In the genomic region with DNA sequence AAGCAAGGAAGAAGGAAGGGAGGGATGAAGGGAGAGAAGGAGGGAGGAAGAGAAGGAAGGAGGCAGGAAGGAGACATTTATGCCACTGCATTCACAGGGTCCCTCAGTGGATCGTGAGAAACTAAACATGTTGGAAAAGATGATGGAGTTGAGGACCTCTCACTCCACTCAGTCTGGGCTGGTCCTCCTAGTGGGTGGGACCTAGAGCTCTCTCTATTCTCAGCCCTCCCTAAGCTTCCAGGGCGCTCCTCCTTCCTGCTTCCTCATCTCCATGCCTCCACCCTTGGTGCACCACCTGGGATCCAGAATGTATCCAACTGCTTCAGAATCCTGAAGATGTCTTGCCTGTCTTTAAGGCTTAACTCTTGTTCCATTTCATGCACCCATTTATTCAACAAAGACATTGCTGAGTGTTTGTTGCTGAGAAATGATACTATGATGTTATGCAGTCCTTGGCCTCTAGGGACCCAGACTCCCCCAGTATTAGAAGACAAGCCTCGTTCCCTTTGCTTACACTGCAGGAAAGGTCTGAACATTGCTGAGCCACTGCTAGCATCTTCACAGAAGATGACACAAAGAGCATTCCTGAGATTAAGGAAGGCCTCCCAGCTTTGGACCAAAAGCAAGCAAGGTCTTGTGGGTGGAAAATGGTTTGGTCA, we compare ENCODE assay signal across 8 cellular contexts.
A peak's percentile ranks its signal among the peaks of the same experiment; 100 is the strongest.
DNase-seq lines count a peak whose midpoint lies in the region; ATAC-seq and TF ChIP-seq lines count a peak whose summit lies in the region.

No MANE protein-coding gene starts in this region.

- peak; percentile 20 to 40 (median 38) for TF ChIP-seq CTCF in nephron (IDR thresholded peaks at IDR 0.05; ENCODE audit: unreplicated experiment in 3 of 3)

- DNase-seq in DMS 273 (lab: John Stamatoyannopoulos, UW; ENCODE audit: unreplicated experiment): peak; percentile 50
- no peak for DNase-seq in DMS 273 treated with DMSO at 0.1 percent for 48 hours (lab: John Stamatoyannopoulos, UW)
- peak; percentile 35 for DNase-seq in RPMI8226
- DNase-seq in middle frontal gyrus (ENCODE audit: extremely low spot score, low spot score): no peak
- DNase-seq in NCI-H2107 treated with DMSO at 0.1 percent for 48 hours (lab: John Stamatoyannopoulos, UW; ENCODE audit: unreplicated experiment): no peak
- no peak for DNase-seq in NCI-H1930 (lab: John Stamatoyannopoulos, UW)

- no peaks in the 10 kb centered on the region for H3K36me3 Mint-ChIP-seq in nephron (ENCODE audit: low read depth)

- H3K4me3 Mint-ChIP-seq in nephron: no peak overlapping the region

- peaks cover 15% of the 10 kb centered on the region for H3K4me1 Mint-ChIP-seq in nephron

- no peaks in the 10 kb centered on the region for H3K9me3 Mint-ChIP-seq in nephron

- H3K27me3 Mint-ChIP-seq in nephron (ENCODE audit: low read depth): peaks cover 15% of the 10 kb centered on the region

- peak overlapping the region; percentile 57 to 89 (median 63) for H3K27ac Mint-ChIP-seq in nephron

- ATAC-seq in HG02678 (IDR thresholded peaks at IDR 0.05; ENCODE audit: unreplicated experiment): peak; percentile 64

Comparison
In these comparisons a context has a peak if more than half of its experiments do, and no peak if none do; other contexts are left out.
1. DNase-seq: peak in DMS 273 (single experiment) and RPMI8226 (single experiment); none in DMS 273 treated with DMSO at 0.1 percent for 48 hours (single experiment), middle frontal gyrus (single experiment), NCI-H2107 treated with DMSO at 0.1 percent for 48 hours (single experiment) and NCI-H1930 (0 of 2).